11 cellular contexts compared by ENCODE assay signal in the genomic region with DNA sequence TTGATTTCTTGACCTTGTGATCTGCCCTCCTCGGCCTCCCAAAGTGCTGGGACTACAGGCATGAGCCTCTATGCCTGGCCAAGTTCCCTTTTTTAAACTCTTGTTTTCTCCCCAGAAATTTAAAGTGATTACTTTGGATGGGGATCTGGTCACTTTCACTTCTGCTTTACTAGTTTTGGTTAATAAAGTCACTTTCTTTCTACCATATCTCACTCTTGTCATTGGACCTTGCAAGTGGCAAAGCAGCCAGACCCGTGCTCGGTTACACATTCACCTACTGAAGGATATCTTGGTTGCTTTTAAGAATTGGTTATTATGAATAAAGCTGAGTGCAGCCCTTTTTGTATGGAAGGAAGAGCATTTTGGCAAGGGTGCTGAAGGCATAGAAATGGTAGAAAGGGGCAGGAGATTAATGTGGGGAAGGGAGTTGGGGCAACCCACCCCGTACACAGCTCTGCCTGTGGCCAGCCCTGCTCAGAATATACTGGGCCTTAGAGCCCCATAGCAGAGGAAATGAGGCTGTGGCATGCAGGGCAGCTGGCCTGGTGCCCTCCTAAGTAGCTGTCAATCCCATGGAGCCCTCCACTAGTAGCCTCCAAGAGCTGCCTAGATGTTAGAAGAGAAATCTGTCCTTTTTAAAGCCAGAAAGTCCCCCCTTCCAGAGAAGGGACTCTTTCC. TPM values are rescaled to one million over a fixed set of nuclear protein-coding genes. Genes with fewer than 3 reads are reported as not detected.
DNase-seq lines count a peak whose midpoint lies in the region; ATAC-seq and TF ChIP-seq lines count a peak whose summit lies in the region.
"Had no signal": no experiment of that assay in that cellular context is flagged by ENCODE, and none has a peak within 500 bp of the region (broad histone marks: within the 10 kb centered on the region; RNA-seq: fewer than 3 reads in every experiment).

No MANE protein-coding gene starts in this region.

- no peak for TF ChIP-seq CTCF in psoas muscle (IDR thresholded peaks at IDR 0.05)

- no peak overlapping the region for H2BK15ac ChIP-seq in mesenchymal stem cell (ENCODE audit: low read depth, poor library complexity, severe bottlenecking)

- H3K18ac ChIP-seq in mesenchymal stem cell (ENCODE audit: low read depth in 1 of 2, low read length in 2 of 2), result no peak overlapping the region

- no peak overlapping the region for H3K23ac ChIP-seq in mesenchymal stem cell (ENCODE audit: low read length in 2 of 2)

- H4K8ac ChIP-seq in mesenchymal stem cell (ENCODE audit: low read length), result no peak overlapping the region

- in situ Hi-C loops in KBM-7 (cut with MboI; ENCODE audit: low pct_unique_long_range_greater_than_20kb, low sequenced_read_pairs), result no loop called here

- H3K79me1 ChIP-seq in mesenchymal stem cell (replicated peaks; ENCODE audit: low read length, poor library complexity, severe bottlenecking), result no peaks in the 10 kb centered on the region

- H3K4me1 ChIP-seq in mesenchymal stem cell (ENCODE audit: control insufficient read depth, insufficient read depth, low read depth, low read length), result peaks cover 1% of the 10 kb centered on the region
- H3K4me1 ChIP-seq in psoas muscle, result no peaks in the 10 kb centered on the region

- H3K9me3 ChIP-seq in mesenchymal stem cell (ENCODE audit: control insufficient read depth, low read length), result no peaks in the 10 kb centered on the region
- no peaks in the 10 kb centered on the region for H3K9me3 ChIP-seq in psoas muscle

- H2AK5ac ChIP-seq in mesenchymal stem cell (ENCODE audit: low read length, severe bottlenecking), result no peak overlapping the region

- ATAC-seq in activated CD8-positive, alpha-beta memory T cell treated with anti-CD3 and anti-CD28 coated beads, Interleukin-2, amount 10 ng/mL, durations not matched to agents 7 days and 5 days, result no peak
- peak; percentile 85 for ATAC-seq in HG02642 (IDR thresholded peaks at IDR 0.05; ENCODE audit: poor library complexity, unreplicated experiment)
- peak; percentile 52 for ATAC-seq in sciatic nerve
- ATAC-seq in psoas muscle, result no peak

- no peak overlapping the region for H3K4me3 ChIP-seq in mesenchymal stem cell (ENCODE audit: insufficient read depth in 1 of 2, low read depth in 1 of 2, low read length in 2 of 2)
- no peak overlapping the region for H3K4me3 ChIP-seq in psoas muscle

- H3K36me3 Mint-ChIP-seq in activated CD8-positive, alpha-beta memory T cell treated with anti-CD3 and anti-CD28 coated beads, Interleukin-2, amount 10 ng/mL, durations not matched to agents 7 days and 5 days, result peaks cover 15% of the 10 kb centered on the region

- H3K27me3 Mint-ChIP-seq in activated CD8-positive, alpha-beta memory T cell treated with anti-CD3 and anti-CD28 coated beads, Interleukin-2, amount 10 ng/mL, durations not matched to agents 7 days and 5 days, result no peaks in the 10 kb centered on the region

- intact Hi-C loops in sciatic nerve (cut with DNase I), result no loop called here
- intact Hi-C loops in psoas muscle (cut with DNase I), result no loop called here

- H3K9me3 Mint-ChIP-seq in activated CD8-positive, alpha-beta memory T cell treated with anti-CD3 and anti-CD28 coated beads, Interleukin-2, amount 10 ng/mL, durations not matched to agents 7 days and 5 days (ENCODE audit: low read depth), result no peaks in the 10 kb centered on the region

- WGBS in mesenchymal stem cell, result 89% methylated on average over 4 of the region's 4 CpGs
- 78 to 84% (median 84%) methylated on average over 4 of the region's 4 CpGs for WGBS in psoas muscle, 3 donors

- H2BK5ac ChIP-seq in mesenchymal stem cell (ENCODE audit: low read depth, low read length, poor library complexity, severe bottlenecking), result no peak overlapping the region

- no peak overlapping the region for H4K91ac ChIP-seq in mesenchymal stem cell (ENCODE audit: low read length)

- H3K4me1 Mint-ChIP-seq in activated CD8-positive, alpha-beta memory T cell treated with anti-CD3 and anti-CD28 coated beads, Interleukin-2, amount 10 ng/mL, durations not matched to agents 7 days and 5 days, result peaks cover 75% of the 10 kb centered on the region

- no peak overlapping the region for H3K4me3 Mint-ChIP-seq in activated CD8-positive, alpha-beta memory T cell treated with anti-CD3 and anti-CD28 coated beads, Interleukin-2, amount 10 ng/mL, durations not matched to agents 7 days and 5 days

- H2BK120ac ChIP-seq in mesenchymal stem cell (ENCODE audit: low read depth, low read length), result no peak overlapping the region

- H3K27ac ChIP-seq in mesenchymal stem cell (ENCODE audit: low read length, poor library complexity, severe bottlenecking), result no peak overlapping the region
- no peak overlapping the region for H3K27ac ChIP-seq in psoas muscle

- CTCF ChIA-PET in activated CD8-positive, alpha-beta memory T cell treated with anti-CD3 and anti-CD28 coated beads, Interleukin-2, amount 10 ng/mL, durations not matched to agents 7 days and 5 days (lab: Charles Lee), result interaction anchor here (0.9 to 9.2 kb wide), 7 partner anchors 8 to 140 kb away, joined by 3 to 51 read pairs (median 4); no protein-coding TSS in a partner anchor

- H3K4me2 ChIP-seq in mesenchymal stem cell (ENCODE audit: low read length, poor library complexity, severe bottlenecking), result no peak overlapping the region

- no peak for DNase-seq in activated CD8-positive, alpha-beta memory T cell treated with anti-CD3 and anti-CD28 coated beads, Interleukin-2, amount 10 ng/mL, durations not matched to agents 7 days and 5 days
- DNase-seq in activated CD8-positive, alpha-beta memory T cell treated with anti-CD3 and anti-CD28 coated beads for 24 hours, result no peak
- DNase-seq in KBM-7, result peak; percentile 70
- DNase-seq in sciatic nerve (ENCODE audit: low spot score), result no peak
- no peak for DNase-seq in GOT3 (lab: John Stamatoyannopoulos, UW)
- DNase-seq in mesenchymal stem cell, result no peak
- no peak for DNase-seq in psoas muscle
- DNase-seq: anterior cingulate cortex, NCI-H146 had no signal

- peaks cover 9 to 30% of the 10 kb centered on the region in 2 experiments for H3K27me3 ChIP-seq in mesenchymal stem cell (ENCODE audit: control insufficient read depth in 1 of 2, insufficient read depth in 1 of 2, low read length in 2 of 2)
- H3K27me3 ChIP-seq in psoas muscle (ENCODE audit: insufficient read depth in 3 of 3, low read length in 2 of 3), result no peaks in the 10 kb centered on the region

- peak overlapping the region; percentile 47 for H3K27ac Mint-ChIP-seq in activated CD8-positive, alpha-beta memory T cell treated with anti-CD3 and anti-CD28 coated beads, Interleukin-2, amount 10 ng/mL, durations not matched to agents 7 days and 5 days

- H2BK12ac ChIP-seq in mesenchymal stem cell (ENCODE audit: low read length in 2 of 2), result no peak overlapping the region

- H2AFZ ChIP-seq in mesenchymal stem cell (ENCODE audit: low read depth, low read length), result no peak overlapping the region

- H3K4ac ChIP-seq in mesenchymal stem cell (ENCODE audit: low read depth in 1 of 2, low read length in 2 of 2), result no peak overlapping the region

- H3K9ac ChIP-seq in mesenchymal stem cell (ENCODE audit: low read length), result no peak overlapping the region

- H3K14ac ChIP-seq in mesenchymal stem cell (ENCODE audit: low read length in 2 of 2), result no peak overlapping the region

- no peaks in the 10 kb centered on the region for H3K36me3 ChIP-seq in mesenchymal stem cell (ENCODE audit: control insufficient read depth in 1 of 2, insufficient read depth in 2 of 2, low read depth in 1 of 2, low read length in 2 of 2)
- no peaks in the 10 kb centered on the region for H3K36me3 ChIP-seq in psoas muscle (ENCODE audit: insufficient read depth in 1 of 2, low read depth in 1 of 2)

RNA-seq across cellular contexts. Expression of a gene that starts 40.7 kb away (rescaled TPM):
- 100 to 1,000 TPM; 278 to 444 TPM for total RNA-seq in activated CD8-positive, alpha-beta memory T cell treated with anti-CD3 and anti-CD28 coated beads, Interleukin-2, amount 10 ng/mL, durations not matched to agents 7 days and 5 days
- 2.1 TPM for total RNA-seq in sciatic nerve
- polyA plus RNA-seq in mesenchymal stem cell (2013, experiment 1 of 2), result 0.03 TPM
- not detected for polyA plus RNA-seq in mesenchymal stem cell (2013, experiment 2 of 2)
- total RNA-seq in psoas muscle, result under 1 TPM; 0.42 to 0.62 (median 0.53) TPM
- under 1 TPM; 0.21 to 0.35 (median 0.21) TPM for polyA plus RNA-seq in psoas muscle
- total RNA-seq: frontal cortex had no signal

Comparison
In these comparisons a context has a peak if more than half of its experiments do, and no peak if none do; other contexts are left out.
1. ATAC-seq: peak in HG02642 (single experiment) and sciatic nerve (single experiment); none in activated CD8-positive, alpha-beta memory T cell treated with anti-CD3 and anti-CD28 coated beads, Interleukin-2, amount 10 ng/mL, durations not matched to agents 7 days and 5 days (single experiment) and psoas muscle (0 of 4).
2. RNA of a gene that starts 40.7 kb away (total RNA-seq): 278 to 444 TPM in activated CD8-positive, alpha-beta memory T cell treated with anti-CD3 and anti-CD28 coated beads, Interleukin-2, amount 10 ng/mL, durations not matched to agents 7 days and 5 days; 2.1 TPM in sciatic nerve (single experiment) and 0.42 to 0.62 TPM in psoas muscle; every median in the first group is over 10 times any median in the second.